11 cellular contexts compared by ENCODE assay signal in genomic region chr4:33104190-33104773, GRCh38.
A peak's percentile ranks its signal among the peaks of the same experiment; 100 is the strongest.
DNase-seq lines count a peak whose midpoint lies in the region; ATAC-seq, FAIRE-seq and TF ChIP-seq lines count a peak whose summit lies in the region.
"Had no signal": no experiment of that assay in that cellular context is flagged by ENCODE, and none has a peak within 500 bp of the region (broad histone marks: within the 10 kb centered on the region; RNA-seq: fewer than 3 reads in every experiment).

No MANE protein-coding gene starts in this region.

- H3K27ac ChIP-seq in GM12878 (ENCODE audit: control insufficient read depth, insufficient read depth) (no peak overlapping the region), esophagus muscularis mucosa (replicated peaks in 1 of 4) (no peak overlapping the region)

- H3K27me3 ChIP-seq in GM12878 (replicated peaks in 1 of 2; ENCODE audit: control insufficient read depth in 2 of 2, insufficient read depth in 2 of 2, low read length in 1 of 2), result no peaks in the 10 kb centered on the region
- no peaks in the 10 kb centered on the region for H3K27me3 ChIP-seq in esophagus muscularis mucosa
- H3K27me3 ChIP-seq in Caco-2 (replicated peaks; ENCODE audit: control insufficient read depth, insufficient read depth, low read length), result no peaks in the 10 kb centered on the region
- H3K27me3 ChIP-seq in H7 (ENCODE audit: control insufficient read depth, insufficient read depth, low read length), result no peaks in the 10 kb centered on the region

- H3K27me3 Mint-ChIP-seq in Caco-2 (ENCODE audit: insufficient read depth, unreplicated experiment), result peaks cover 7% of the 10 kb centered on the region

- TF ChIP-seq EP300 in GM12878 (IDR thresholded peaks at IDR 0.05; ENCODE audit: borderline replicate concordance in 1 of 2, control insufficient read depth in 1 of 2, low read depth in 2 of 2, low read length in 2 of 2) (no peak), esophagus muscularis mucosa (IDR thresholded peaks at IDR 0.05) (no peak)

- in situ Hi-C loops in GM12878 (cut with MboI), result no loop called here

- H4K20me1 ChIP-seq in GM12878 (ENCODE audit: control insufficient read depth, insufficient read depth), result no peaks in the 10 kb centered on the region

- no peaks in the 10 kb centered on the region for H3K79me2 ChIP-seq in GM12878 (ENCODE audit: control insufficient read depth, insufficient read depth, low read length)

- ATAC-seq in GM21381 (IDR thresholded peaks at IDR 0.05; ENCODE audit: unreplicated experiment), result peak; percentile 95
- ATAC-seq in HG03378 (IDR thresholded peaks at IDR 0.05; ENCODE audit: unreplicated experiment), result peak; percentile 97
- peak; percentile 75 for ATAC-seq in GM12878

- H3K4me3 Mint-ChIP-seq in Caco-2 (ENCODE audit: unreplicated experiment), result no peak overlapping the region

- CTCF ChIA-PET in GM10248 (lab: Yijun Ruan, JAX), result no interaction called here
- CTCF ChIA-PET in GM12878 (lab: Yijun Ruan, JAX), result no interaction called here
- CTCF ChIA-PET in Caco-2 (lab: Charles Lee), result no interaction called here

- H3K36me3 ChIP-seq in GM12878 (ENCODE audit: control insufficient read depth in 2 of 2, insufficient read depth in 2 of 2, low read length in 1 of 2) (no peaks in the 10 kb centered on the region), esophagus muscularis mucosa (no peaks in the 10 kb centered on the region), Caco-2 (ENCODE audit: control insufficient read depth, insufficient read depth, low read length) (no peaks in the 10 kb centered on the region), H7 (replicated peaks; ENCODE audit: control insufficient read depth, insufficient read depth, low read length) (no peaks in the 10 kb centered on the region)

- intact Hi-C loops in GM12878 (cut with micrococcal nuclease; ENCODE audit: unreplicated experiment) (no loop called here), esophagus muscularis mucosa (cut with DNase I) (no loop called here), Caco-2 (cut with micrococcal nuclease; ENCODE audit: unreplicated experiment) (no loop called here)

- H3K9me3 ChIP-seq in GM12878 (replicated peaks; ENCODE audit: control insufficient read depth, insufficient read depth, low read length) (no peaks in the 10 kb centered on the region), esophagus muscularis mucosa (no peaks in the 10 kb centered on the region), Caco-2 (no peaks in the 10 kb centered on the region)

- SMC1A ChIA-PET in GM12878 (lab: Charles Lee; ENCODE audit: uncharacterized antibody, unreplicated experiment), result interaction anchor here (1.0 kb wide), 1 partner anchor 38 kb away, joined by 3 read pairs; no protein-coding TSS in a partner anchor

- H2AFZ ChIP-seq in GM12878 (ENCODE audit: control insufficient read depth, low read depth, low read length), result no peak overlapping the region

- no peaks in the 10 kb centered on the region for H3K4me1 Mint-ChIP-seq in Caco-2 (ENCODE audit: low read depth, unreplicated experiment)

- TF ChIP-seq CTCF in GM10248 (IDR thresholded peaks at IDR 0.05; ENCODE audit: control extremely low read depth, extremely low read depth, low read depth, missing control alignments) (no peak), GM12878 (IDR thresholded peaks at IDR 0.05 in 2 of 3, conservative IDR thresholded peaks at IDR 0.05 in 1 of 3; ENCODE audit: control insufficient read depth in 2 of 3, extremely low read depth in 1 of 3, insufficient read depth in 1 of 3, low read depth in 3 of 3, low read length in 3 of 3) (no peak), esophagus muscularis mucosa (IDR thresholded peaks at IDR 0.05) (no peak), Caco-2 (IDR thresholded peaks at IDR 0.05; ENCODE audit: insufficient read depth in 1 of 2, low read depth in 1 of 2, low read length in 1 of 2, severe bottlenecking in 1 of 2, unreplicated experiment in 1 of 2) (no peak)

- no peaks in the 10 kb centered on the region for H3K36me3 Mint-ChIP-seq in Caco-2 (ENCODE audit: insufficient read depth, unreplicated experiment)

- TF ChIP-seq RAD21 in GM12878 (IDR thresholded peaks at IDR 0.05; ENCODE audit: insufficient read depth, low read depth, low read length), result no peak

- H3K9ac ChIP-seq in GM12878 (ENCODE audit: control insufficient read depth, insufficient read depth, low read length), result no peak overlapping the region

- H3K4me3 ChIP-seq in GM12878, result no peak overlapping the region
- H3K4me3 ChIP-seq in esophagus muscularis mucosa, result no peak overlapping the region
- H3K4me3 ChIP-seq in Caco-2 (ENCODE audit: low read depth, low read length), result no peak overlapping the region
- no peak overlapping the region for H3K4me3 ChIP-seq in H7 (ENCODE audit: insufficient read depth, low read depth, low read length)

- H3K27ac Mint-ChIP-seq in Caco-2 (ENCODE audit: unreplicated experiment), result no peak overlapping the region

- POLR2A ChIA-PET in GM10248 (lab: Yijun Ruan, JAX), result no interaction called here
- POLR2A ChIA-PET in GM12878 (lab: Charles Lee), result no interaction called here
- POLR2A ChIA-PET in Caco-2 (lab: Charles Lee), result no interaction called here

- peak; percentile 3 for DNase-seq in GM10248 (ENCODE audit: extremely low spot score)
- DNase-seq in GM12878 (ENCODE audit: low read depth, low spot score), result peak; percentile 2
- no peak for DNase-seq in hypothalamus (lab: John Stamatoyannopoulos, UW)
- no peak for DNase-seq in esophagus muscularis mucosa (ENCODE audit: extremely low spot score)
- no peak for DNase-seq in Caco-2
- no peak for DNase-seq in H7
- DNase-seq: anterior cingulate cortex, NCI-H1436 treated with DMSO at 0.1 percent for 48 hours, T-helper 9 cell had no signal

- RAD21 ChIA-PET in GM12878 (lab: Charles Lee; ENCODE audit: unreplicated experiment), result no interaction called here

- FAIRE-seq in GM12878 (lab: Jason Lieb, UNC), result peak; percentile 70

- TF ChIP-seq POLR2A in GM12878 (IDR thresholded peaks at IDR 0.05; ENCODE audit: low read depth, low read length) (no peak), esophagus muscularis mucosa (IDR thresholded peaks at IDR 0.05; ENCODE audit: low read depth) (no peak)

- H3K4me1 ChIP-seq in GM12878 (ENCODE audit: control insufficient read depth, insufficient read depth, low read length) (no peaks in the 10 kb centered on the region), esophagus muscularis mucosa (no peaks in the 10 kb centered on the region), Caco-2 (no peaks in the 10 kb centered on the region)

- no peak overlapping the region for H3K4me2 ChIP-seq in GM12878 (ENCODE audit: control insufficient read depth, insufficient read depth)

- no TSS peak for BruUV-seq in GM12878 (replicated peaks; lab: Mats Ljungman, UMichigan)
- no TSS peak for BruUV-seq in Caco-2 (replicated peaks; lab: Mats Ljungman, UMichigan)

- H3K9me3 Mint-ChIP-seq in Caco-2 (ENCODE audit: unreplicated experiment), result peaks cover 27% of the 10 kb centered on the region

- WGBS in GM12878 (ENCODE audit: insufficient coverage, insufficient replicate concordance, low lambda C conversion rate, missing lambda C conversion rate), result 0% methylated on average over 6 of the region's 6 CpGs
- 68% methylated on average over 6 of the region's 6 CpGs for WGBS in esophagus muscularis mucosa

TF ChIP-seq in GM12878, 131 proteins besides CTCF, POLR2A, EP300 and RAD21 (continues in another document):
- no peak for TF ChIP-seq POLR2AphosphoS2 (IDR thresholded peaks at IDR 0.05; ENCODE audit: low read depth, low read length)
- no peak for TF ChIP-seq BCL3 (IDR thresholded peaks at IDR 0.05; ENCODE audit: borderline replicate concordance, insufficient read depth, low read depth, low read length, poor library complexity, severe bottlenecking)
- peak; percentile 36 for TF ChIP-seq PBX3 (IDR thresholded peaks at IDR 0.05; ENCODE audit: insufficient replicate concordance, low read depth, low read length)
- TF ChIP-seq SPI1 (IDR thresholded peaks at IDR 0.05; ENCODE audit: borderline replicate concordance, insufficient read depth, low read depth, low read length), result no peak
- TF ChIP-seq PKNOX1 (IDR thresholded peaks at IDR 0.05), result peak; percentile 83
- no peak for TF ChIP-seq NRF1 (conservative IDR thresholded peaks at IDR 0.05; ENCODE audit: low read depth, low read length)
- no peak for TF ChIP-seq SP1 (IDR thresholded peaks at IDR 0.05; ENCODE audit: low read depth, low read length)

Comparison
In these comparisons a context has a peak if more than half of its experiments do, and no peak if none do; other contexts are left out.
1. DNase-seq: peak in GM10248 (single experiment) and GM12878 (single experiment); none in hypothalamus (0 of 51), esophagus muscularis mucosa (single experiment), Caco-2 (0 of 2) and H7 (single experiment).
2. Peak in every context shown above with its lines, with median percentiles within 50 percentile points of each other: ATAC-seq.